ENCODE assay signal across 7 cellular contexts in the genomic region with DNA sequence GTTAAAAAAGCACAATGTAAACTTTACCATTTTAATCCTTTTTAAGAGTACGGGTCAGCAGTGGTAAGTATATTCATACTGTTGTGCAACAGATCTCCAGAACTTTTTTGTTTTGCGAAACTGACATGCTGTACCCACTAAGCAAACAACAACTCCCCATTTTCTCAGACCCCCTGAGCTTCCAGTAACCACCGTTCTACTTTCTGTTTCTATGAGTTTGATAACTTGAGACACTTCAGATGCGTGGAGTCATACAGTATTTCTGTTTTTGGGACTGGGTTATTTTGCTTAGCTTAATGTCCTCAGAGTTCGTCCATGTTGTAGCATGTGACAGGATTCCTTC.
A peak's percentile ranks its signal among the peaks of the same experiment; 100 is the strongest.
DNase-seq lines count a peak whose midpoint lies in the region; ATAC-seq lines count a peak whose summit lies in the region.

No MANE protein-coding gene starts in this region.

- no peak for DNase-seq in caudate nucleus (lab: John Stamatoyannopoulos, UW)
- DNase-seq in smooth muscle cell of the brain vasculature (ENCODE audit: low read depth, low spot score) = peak; percentile 33
- no peak for DNase-seq in NCI-H2227 (lab: John Stamatoyannopoulos, UW; ENCODE audit: unreplicated experiment)
- no peak for DNase-seq in pons (ENCODE audit: low spot score)

- ATAC-seq in GM19328 (IDR thresholded peaks at IDR 0.05; ENCODE audit: unreplicated experiment) (peak; percentile 36), HG03432 (IDR thresholded peaks at IDR 0.05; ENCODE audit: unreplicated experiment) (peak; percentile 43), GM21447 (IDR thresholded peaks at IDR 0.05; ENCODE audit: unreplicated experiment) (no peak)

- H3K27ac ChIP-seq in caudate nucleus (ENCODE audit: low read depth, low read length) = peak overlapping the region; percentile 45
